ENCODE assay signal across 8 cellular contexts in the genomic region with DNA sequence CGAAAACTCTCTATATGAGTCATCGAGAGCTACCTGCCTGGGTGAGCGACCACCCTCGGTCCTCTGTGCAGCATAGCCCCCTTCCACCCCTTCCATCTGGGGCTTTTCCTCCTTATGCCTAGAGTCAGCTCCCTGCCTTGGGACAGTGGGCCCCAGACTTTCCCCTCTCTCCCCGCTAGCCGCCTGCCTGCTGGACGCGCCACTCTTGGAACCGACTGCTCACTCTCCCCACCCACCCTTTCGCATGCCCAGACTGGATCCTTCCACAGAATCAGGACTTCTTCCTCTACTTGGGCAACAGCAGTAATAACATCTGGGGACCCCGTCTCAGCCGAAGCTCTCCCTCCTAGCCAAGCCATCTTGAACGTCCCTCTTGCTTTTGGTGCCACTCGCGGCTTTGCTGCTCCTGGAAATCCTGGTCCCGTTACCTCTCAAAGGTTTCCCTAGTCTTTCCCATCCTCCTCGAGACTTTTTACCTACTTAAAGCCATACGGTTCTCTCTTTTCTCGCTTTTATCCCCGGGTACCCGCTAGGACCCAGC. TPM values are rescaled to one million over a fixed set of nuclear protein-coding genes. Genes with fewer than 3 reads are reported as not detected.
DNase-seq lines count a peak whose midpoint lies in the region; ATAC-seq, FAIRE-seq and TF ChIP-seq lines count a peak whose summit lies in the region.

No MANE protein-coding gene starts in this region.

- in situ Hi-C loops in GM12878 (cut with MboI), result no loop called here

- H3K27ac ChIP-seq in Karpas-422 (ENCODE audit: low read length), result peak overlapping the region; percentile 13; the same call in 1 of the 2 replicates
- H3K27ac ChIP-seq in GM12878 (ENCODE audit: control insufficient read depth, insufficient read depth), result peak overlapping the region; percentile 63
- peak overlapping the region; percentile 80 for H3K27ac ChIP-seq in stomach smooth muscle (ENCODE audit: low read length)

- H3K36me3 ChIP-seq in Karpas-422 (ENCODE audit: insufficient read depth, low read length), result peaks cover 23% of the 10 kb centered on the region
- H3K36me3 ChIP-seq in GM12878 (ENCODE audit: control insufficient read depth in 2 of 2, insufficient read depth in 2 of 2, low read length in 1 of 2), result peaks cover 14 to 16% of the 10 kb centered on the region in 2 experiments
- peaks cover 28 to 34% of the 10 kb centered on the region in 2 donors for H3K36me3 ChIP-seq in stomach smooth muscle (ENCODE audit: control insufficient read depth in 2 of 2, insufficient read depth in 2 of 2, low read length in 2 of 2)

- H2AFZ ChIP-seq in Karpas-422 (ENCODE audit: low read length), result no peak overlapping the region
- peak overlapping the region; percentile 69 for H2AFZ ChIP-seq in GM12878 (ENCODE audit: control insufficient read depth, low read depth, low read length)

- TF ChIP-seq EP300 in GM12878 (IDR thresholded peaks at IDR 0.05; ENCODE audit: borderline replicate concordance in 1 of 2, control insufficient read depth in 1 of 2, low read depth in 2 of 2, low read length in 2 of 2), result no peak

- peaks cover 28% of the 10 kb centered on the region for H3K4me1 ChIP-seq in Karpas-422 (ENCODE audit: low read length)
- peaks cover 24% of the 10 kb centered on the region for H3K4me1 ChIP-seq in GM12878 (ENCODE audit: control insufficient read depth, insufficient read depth, low read length)
- peaks cover 42% of the 10 kb centered on the region for H3K4me1 ChIP-seq in stomach smooth muscle (ENCODE audit: control insufficient read depth, insufficient read depth, low read length)

- POLR2A ChIA-PET in GM12878 (lab: Charles Lee), result interaction anchor here (1.0 to 4.5 kb wide), 15 partner anchors 8 to 508 kb away, joined by 3 to 56 read pairs (median 5); partner anchors contain the start of genes ANKRD52, CNPY2, MYL6 and MYL6B

- H3K4me2 ChIP-seq in Karpas-422 (ENCODE audit: low read depth, low read length, poor library complexity, severe bottlenecking) (peak overlapping the region; percentile 87), GM12878 (ENCODE audit: control insufficient read depth, insufficient read depth) (peak overlapping the region; percentile 98)

- RAD21 ChIA-PET in GM12878 (lab: Charles Lee; ENCODE audit: unreplicated experiment), result interaction anchor here (0.6 to 6.8 kb wide), 12 partner anchors 9 to 505 kb away, joined by 3 to 98 read pairs (median 5); partner anchors contain the start of genes MYL6, MYL6B, RPL41 and SMARCC2

- H4K20me1 ChIP-seq in Karpas-422 (ENCODE audit: insufficient read depth, low read depth, low read length), result no peaks in the 10 kb centered on the region
- H4K20me1 ChIP-seq in GM12878 (ENCODE audit: control insufficient read depth, insufficient read depth), result no peaks in the 10 kb centered on the region

- peak; percentile 5; the same call in 1 of the 3 replicates for ATAC-seq in GM12878
- ATAC-seq in GM18907 (IDR thresholded peaks at IDR 0.05; ENCODE audit: unreplicated experiment), result no peak
- no peak for ATAC-seq in GM21447 (IDR thresholded peaks at IDR 0.05; ENCODE audit: unreplicated experiment)
- ATAC-seq in HG02588 (IDR thresholded peaks at IDR 0.05; ENCODE audit: unreplicated experiment), result no peak

- no peak for FAIRE-seq in GM12878 (lab: Jason Lieb, UNC)

- intact Hi-C loops in GM12878 (cut with micrococcal nuclease; ENCODE audit: unreplicated experiment), result loop anchor here (5.0 to 10.0 kb wide), 2 partner anchors 339 to 516 kb away; partner anchors contain the start of genes ATP5F1B and SPRYD4

- WGBS in GM12878 (ENCODE audit: insufficient coverage, insufficient replicate concordance, low lambda C conversion rate, missing lambda C conversion rate), result under 1% methylated on average over 21 of the region's 21 CpGs

- peak overlapping the region; percentile 73 for H3K4me3 ChIP-seq in Karpas-422 (ENCODE audit: low read length)
- H3K4me3 ChIP-seq in GM12878, result peak overlapping the region; percentile 93
- peak overlapping the region; percentile 94 to 95 for H3K4me3 ChIP-seq in stomach smooth muscle (ENCODE audit: low read length in 2 of 2)

- BruUV-seq in GM12878 (replicated peaks; lab: Mats Ljungman, UMichigan), result no TSS peak

- no peaks in the 10 kb centered on the region for H3K9me2 ChIP-seq in Karpas-422 (replicated peaks; ENCODE audit: insufficient read depth, low read length)

- TF ChIP-seq RAD21 in GM12878 (IDR thresholded peaks at IDR 0.05; ENCODE audit: insufficient read depth, low read depth, low read length), result no peak

- peaks cover 26% of the 10 kb centered on the region for H3K79me2 ChIP-seq in Karpas-422 (ENCODE audit: low read length)
- peaks cover 21% of the 10 kb centered on the region for H3K79me2 ChIP-seq in GM12878 (ENCODE audit: control insufficient read depth, insufficient read depth, low read length)

- H3K9ac ChIP-seq in Karpas-422 (ENCODE audit: low read length) (peak overlapping the region; percentile 82), GM12878 (ENCODE audit: control insufficient read depth, insufficient read depth, low read length) (peak overlapping the region; percentile 78), stomach smooth muscle (ENCODE audit: low read length in 2 of 2) (peak overlapping the region; percentile 80 to 92)

- CTCF ChIA-PET in GM12878 (lab: Yijun Ruan, JAX), result interaction anchor here (0.9 to 10.3 kb wide), 12 partner anchors 8 to 390 kb away, joined by 3 to 129 read pairs (median 11); partner anchors contain the start of genes PA2G4, RNF41, RPL41 and SMARCC2

- no peak for TF ChIP-seq POLR2A in GM12878 (IDR thresholded peaks at IDR 0.05; ENCODE audit: low read depth, low read length)

- DNase-seq in ELR (ENCODE audit: low read depth) (peak; percentile 54), Karpas-422 (peak; percentile 61), GM12878 (ENCODE audit: low read depth, low spot score) (no peak), iris pigment epithelial cell (ENCODE audit: low read depth) (peak; percentile 22)

- no peaks in the 10 kb centered on the region for H3K9me3 ChIP-seq in Karpas-422 (ENCODE audit: low read length)
- H3K9me3 ChIP-seq in GM12878 (replicated peaks; ENCODE audit: control insufficient read depth, insufficient read depth, low read length), result no peaks in the 10 kb centered on the region
- no peaks in the 10 kb centered on the region for H3K9me3 ChIP-seq in stomach smooth muscle (ENCODE audit: control insufficient read depth in 2 of 2, low read length in 2 of 2)

- SMC1A ChIA-PET in GM12878 (lab: Charles Lee; ENCODE audit: uncharacterized antibody, unreplicated experiment), result interaction anchor here (0.6 to 4.8 kb wide), 11 partner anchors 10 to 508 kb away, joined by 3 to 68 read pairs (median 6); partner anchors contain the start of genes MYL6, MYL6B, PA2G4 and RNF41

- TF ChIP-seq CTCF in GM12878 (IDR thresholded peaks at IDR 0.05 in 2 of 3, conservative IDR thresholded peaks at IDR 0.05 in 1 of 3; ENCODE audit: control insufficient read depth in 2 of 3, extremely low read depth in 1 of 3, insufficient read depth in 1 of 3, low read depth in 3 of 3, low read length in 3 of 3), result no peak

- H3K27me3 ChIP-seq in Karpas-422 (ENCODE audit: low read length) (no peaks in the 10 kb centered on the region), GM12878 (replicated peaks in 1 of 2; ENCODE audit: control insufficient read depth in 2 of 2, insufficient read depth in 2 of 2, low read length in 1 of 2) (no peaks in the 10 kb centered on the region), stomach smooth muscle (ENCODE audit: control insufficient read depth in 1 of 2, insufficient read depth in 2 of 2, low read length in 2 of 2) (no peaks in the 10 kb centered on the region)

RNA-seq across cellular contexts. Expression of gene ESYT1, which starts 0.7 kb away (rescaled TPM):
- 75.3 and 75.7 TPM in 2 replicates for total RNA-seq in Karpas-422 (2014; rRNA removed; shearing (Covaris generic); ENCODE audit: low replicate concordance)
- 75.5 and 88.1 TPM in 2 replicates for total RNA-seq in GM12878 (2013; cell fraction: nucleolus; rRNA removed)
- total RNA-seq in GM12878 (2014; rRNA removed) (86.6 and 105 TPM in 2 replicates), GM12878 (2014; rRNA removed; fragmentation: Illumina TruSeq; extraction: Trizol) (47.5 and 49.9 TPM in 2 replicates), GM12878 (2021) (84.1 and 92.9 TPM in 2 replicates)
- 45.0 TPM for polyA plus RNA-seq in GM12878 (2011; ENCODE audit: low read depth)
- polyA plus RNA-seq in GM12878 (2011; rRNA removed) (35.8 and 84.4 TPM in 2 replicates), GM12878 (2014; fragmentation: Illumina TruSeq; extraction: Trizol) (61.3 and 120 TPM in 2 replicates), GM12878 (2014; fragmentation: Nextera tagmentation; extraction: Ambion mirVana) (10 to 100 TPM; 55.6 to 57.9 TPM), GM12878 (2014; rRNA removed) (58.2 and 70.6 TPM in 2 replicates), GM12878 (2016; fragmentation: Nextera tagmentation; extraction: Ambion mirVana) (10 to 100 TPM; 89.7 to 96.6 TPM)
- polyA plus RNA-seq in GM12878 (2011; cell fraction: cytosol; rRNA removed), result 74.3 and 108 TPM in 2 replicates
- 130 and 135 TPM in 2 replicates for polyA plus RNA-seq in GM12878 (2011; cell fraction: nucleus; rRNA removed)
- 45.5 and 54.9 TPM in 2 replicates for polyA plus RNA-seq in GM12878 (2012)
- 94.9 and 103 TPM in 2 replicates for polyA minus RNA-seq in GM12878 (2011; rRNA and poly(A)+ RNA removed)
- 52.5 and 60.8 TPM in 2 replicates for polyA minus RNA-seq in GM12878 (2011; cell fraction: cytosol; rRNA and poly(A)+ RNA removed)
- 45.0 and 55.4 TPM in 2 replicates for polyA minus RNA-seq in GM12878 (2011; cell fraction: nucleus; rRNA and poly(A)+ RNA removed)

RNA-seq across cellular contexts. Expression of gene ZC3H10, which starts 10.7 kb away (rescaled TPM):
- 11.9 and 13.4 TPM in 2 replicates for total RNA-seq in Karpas-422 (2014; rRNA removed; shearing (Covaris generic); ENCODE audit: low replicate concordance)
- 17.6 and 18.6 TPM in 2 replicates for total RNA-seq in GM12878 (2013; cell fraction: nucleolus; rRNA removed)
- total RNA-seq in GM12878 (2014; rRNA removed) (4.2 and 4.4 TPM in 2 replicates), GM12878 (2014; rRNA removed; fragmentation: Illumina TruSeq; extraction: Trizol) (4.3 TPM in 2 replicates), GM12878 (2021) (6.4 and 7.0 TPM in 2 replicates)
- 0.56 TPM for polyA plus RNA-seq in GM12878 (2011; ENCODE audit: low read depth)
- polyA plus RNA-seq in GM12878 (2011; rRNA removed) (1.3 and 1.8 TPM in 2 replicates), GM12878 (2014; fragmentation: Illumina TruSeq; extraction: Trizol) (1.8 and 2.6 TPM in 2 replicates), GM12878 (2014; fragmentation: Nextera tagmentation; extraction: Ambion mirVana) (under 1 TPM; 0.56 to 0.75 TPM), GM12878 (2014; rRNA removed) (3.2 and 4.0 TPM in 2 replicates), GM12878 (2016; fragmentation: Nextera tagmentation; extraction: Ambion mirVana) (1 to 10 TPM; 3.3 to 4.2 TPM)
- polyA plus RNA-seq in GM12878 (2011; cell fraction: cytosol; rRNA removed), result 1.3 and 1.7 TPM in 2 replicates
- polyA plus RNA-seq in GM12878 (2011; cell fraction: nucleus; rRNA removed), result 4.7 and 5.0 TPM in 2 replicates
- polyA plus RNA-seq in GM12878 (2012), result 0.89 and 1.4 TPM in 2 replicates
- polyA minus RNA-seq in GM12878 (2011; rRNA and poly(A)+ RNA removed), result 11.3 and 12.2 TPM in 2 replicates
- polyA minus RNA-seq in GM12878 (2011; cell fraction: cytosol; rRNA and poly(A)+ RNA removed), result 2.3 and 2.7 TPM in 2 replicates
- polyA minus RNA-seq in GM12878 (2011; cell fraction: nucleus; rRNA and poly(A)+ RNA removed), result 19.3 and 28.1 TPM in 2 replicates

RNA-seq across cellular contexts. Expression of gene RPL41, which starts 12.3 kb away (rescaled TPM):
- 7,506 and 9,874 TPM in 2 replicates for total RNA-seq in Karpas-422 (2014; rRNA removed; shearing (Covaris generic); ENCODE audit: low replicate concordance)
- 334 and 462 TPM in 2 replicates for total RNA-seq in GM12878 (2013; cell fraction: nucleolus; rRNA removed)
- total RNA-seq in GM12878 (2014; rRNA removed), result 6,008 and 6,605 TPM in 2 replicates
- total RNA-seq in GM12878 (2014; rRNA removed; fragmentation: Illumina TruSeq; extraction: Trizol), result 7,047 and 7,337 TPM in 2 replicates
- total RNA-seq in GM12878 (2021), result 5,267 and 5,474 TPM in 2 replicates
- polyA plus RNA-seq in GM12878 (2011; ENCODE audit: low read depth), result 10,100 TPM
- polyA plus RNA-seq in GM12878 (2011; rRNA removed), result 14,787 and 15,000 TPM in 2 replicates
- polyA plus RNA-seq in GM12878 (2011; cell fraction: cytosol; rRNA removed), result 17,621 and 20,103 TPM in 2 replicates
- polyA plus RNA-seq in GM12878 (2011; cell fraction: nucleus; rRNA removed), result 5,313 and 5,539 TPM in 2 replicates
- 10,955 and 14,767 TPM in 2 replicates for polyA plus RNA-seq in GM12878 (2012)
- polyA plus RNA-seq in GM12878 (2014; fragmentation: Illumina TruSeq; extraction: Trizol), result 9,589 and 10,255 TPM in 2 replicates
- polyA plus RNA-seq in GM12878 (2014; fragmentation: Nextera tagmentation; extraction: Ambion mirVana), result over 10,000 TPM; 18,805 to 19,112 TPM
- 7,850 and 8,961 TPM in 2 replicates for polyA plus RNA-seq in GM12878 (2014; rRNA removed)
- polyA plus RNA-seq in GM12878 (2016; fragmentation: Nextera tagmentation; extraction: Ambion mirVana), result 1,000 to 10,000 TPM; 4,144 to 4,477 TPM
- 2,516 and 2,593 TPM in 2 replicates for polyA minus RNA-seq in GM12878 (2011; rRNA and poly(A)+ RNA removed)
- polyA minus RNA-seq in GM12878 (2011; cell fraction: cytosol; rRNA and poly(A)+ RNA removed), result 1,044 and 1,084 TPM in 2 replicates
- polyA minus RNA-seq in GM12878 (2011; cell fraction: nucleus; rRNA and poly(A)+ RNA removed), result 306 and 308 TPM in 2 replicates

RNA-seq across cellular contexts. Expression of gene MYL6B, which starts 23.6 kb away (rescaled TPM):
- 33.1 and 94.4 TPM in 2 replicates for total RNA-seq in Karpas-422 (2014; rRNA removed; shearing (Covaris generic); ENCODE audit: low replicate concordance)
- total RNA-seq in GM12878 (2013; cell fraction: nucleolus; rRNA removed), result 27.5 and 28.3 TPM in 2 replicates
- total RNA-seq in GM12878 (2014; rRNA removed), result 79.1 and 83.8 TPM in 2 replicates
- 100 and 119 TPM in 2 replicates for total RNA-seq in GM12878 (2014; rRNA removed; fragmentation: Illumina TruSeq; extraction: Trizol)
- total RNA-seq in GM12878 (2021), result 110 and 117 TPM in 2 replicates
- polyA plus RNA-seq in GM12878 (2011; ENCODE audit: low read depth), result 38.7 TPM
- polyA plus RNA-seq in GM12878 (2011; rRNA removed), result 62.6 and 88.4 TPM in 2 replicates
- 89.5 and 115 TPM in 2 replicates for polyA plus RNA-seq in GM12878 (2011; cell fraction: cytosol; rRNA removed)
- polyA plus RNA-seq in GM12878 (2011; cell fraction: nucleus; rRNA removed), result 58.6 and 60.8 TPM in 2 replicates
- polyA plus RNA-seq in GM12878 (2012), result 86.7 and 121 TPM in 2 replicates
- polyA plus RNA-seq in GM12878 (2014; fragmentation: Illumina TruSeq; extraction: Trizol), result 24.0 and 75.5 TPM in 2 replicates
- 100 to 1,000 TPM; 117 to 153 TPM for polyA plus RNA-seq in GM12878 (2014; fragmentation: Nextera tagmentation; extraction: Ambion mirVana)
- polyA plus RNA-seq in GM12878 (2014; rRNA removed), result 108 and 118 TPM in 2 replicates
- 100 to 1,000 TPM; 109 to 131 TPM for polyA plus RNA-seq in GM12878 (2016; fragmentation: Nextera tagmentation; extraction: Ambion mirVana)
- 37.7 and 41.9 TPM in 2 replicates for polyA minus RNA-seq in GM12878 (2011; rRNA and poly(A)+ RNA removed)
- polyA minus RNA-seq in GM12878 (2011; cell fraction: cytosol; rRNA and poly(A)+ RNA removed), result 12.2 and 14.5 TPM in 2 replicates
- polyA minus RNA-seq in GM12878 (2011; cell fraction: nucleus; rRNA and poly(A)+ RNA removed), result 10.8 and 14.4 TPM in 2 replicates

RNA-seq across cellular contexts. Expression of gene PA2G4, which starts 24.4 kb away (rescaled TPM):
- total RNA-seq in Karpas-422 (2014; rRNA removed; shearing (Covaris generic); ENCODE audit: low replicate concordance), result 111 and 267 TPM in 2 replicates
- 132 and 137 TPM in 2 replicates for total RNA-seq in GM12878 (2013; cell fraction: nucleolus; rRNA removed)
- total RNA-seq in GM12878 (2014; rRNA removed) (355 and 400 TPM in 2 replicates), GM12878 (2014; rRNA removed; fragmentation: Illumina TruSeq; extraction: Trizol) (410 and 430 TPM in 2 replicates), GM12878 (2021) (277 and 280 TPM in 2 replicates)
- 129 TPM for polyA plus RNA-seq in GM12878 (2011; ENCODE audit: low read depth)
- polyA plus RNA-seq in GM12878 (2011; rRNA removed) (468 and 540 TPM in 2 replicates), GM12878 (2014; fragmentation: Illumina TruSeq; extraction: Trizol) (491 and 563 TPM in 2 replicates), GM12878 (2014; fragmentation: Nextera tagmentation; extraction: Ambion mirVana) (100 to 1,000 TPM; 148 to 215 TPM), GM12878 (2014; rRNA removed) (383 and 415 TPM in 2 replicates), GM12878 (2016; fragmentation: Nextera tagmentation; extraction: Ambion mirVana) (100 to 1,000 TPM; 498 to 514 TPM)
- polyA plus RNA-seq in GM12878 (2011; cell fraction: cytosol; rRNA removed), result 237 and 291 TPM in 2 replicates
- polyA plus RNA-seq in GM12878 (2011; cell fraction: nucleus; rRNA removed), result 259 and 303 TPM in 2 replicates
- polyA plus RNA-seq in GM12878 (2012), result 171 and 173 TPM in 2 replicates
- 158 and 227 TPM in 2 replicates for polyA minus RNA-seq in GM12878 (2011; rRNA and poly(A)+ RNA removed)
- polyA minus RNA-seq in GM12878 (2011; cell fraction: cytosol; rRNA and poly(A)+ RNA removed), result 72.6 and 96.4 TPM in 2 replicates
- polyA minus RNA-seq in GM12878 (2011; cell fraction: nucleus; rRNA and poly(A)+ RNA removed), result 54.6 and 85.4 TPM in 2 replicates

Comparison
In these comparisons a context has a peak if more than half of its experiments do, and no peak if none do; other contexts are left out.
1. H3K27ac ChIP-seq: peak in every context shown above with its lines; median percentile 80 in stomach smooth muscle; 63 in GM12878; 13 in Karpas-422.